In the genomic region with DNA sequence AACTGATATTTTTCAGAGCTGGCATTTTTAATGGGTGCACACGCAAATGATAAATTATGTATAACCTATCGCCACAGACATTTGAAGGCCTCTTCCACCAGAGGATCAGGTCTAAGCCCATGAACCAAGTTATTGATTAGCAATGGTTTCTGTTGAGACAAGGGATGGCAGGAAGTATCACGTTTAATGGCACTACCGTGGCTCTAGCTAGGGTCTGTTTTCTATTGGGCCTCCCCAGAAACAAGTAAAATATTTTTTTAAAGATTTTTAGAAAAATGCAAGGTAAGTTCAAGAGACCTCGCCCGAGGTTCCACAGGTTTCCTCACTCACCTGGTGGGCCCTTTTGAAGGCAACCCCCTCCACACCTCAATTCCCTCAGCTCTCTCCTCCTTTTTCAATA, we compare ENCODE assay signal across 8 cellular contexts. TPM values are rescaled to one million over a fixed set of nuclear protein-coding genes. Genes with fewer than 3 reads are reported as not detected.
A peak's percentile ranks its signal among the peaks of the same experiment; 100 is the strongest.
DNase-seq lines count a peak whose midpoint lies in the region; ATAC-seq, FAIRE-seq and TF ChIP-seq lines count a peak whose summit lies in the region.

No MANE protein-coding gene starts in this region.

- H3K9ac ChIP-seq in kidney (ENCODE audit: low read length in 2 of 2), result peak overlapping the region; percentile 63 to 67

- ATAC-seq in HG02840 (IDR thresholded peaks at IDR 0.05; ENCODE audit: low FRiP score, unreplicated experiment), result peak; percentile 14
- ATAC-seq in activated CD8-positive, alpha-beta T cell treated with anti-CD3 and anti-CD28 coated beads for 36 hours, result no peak

- H3K36me3 Mint-ChIP-seq in activated CD8-positive, alpha-beta T cell treated with anti-CD3 and anti-CD28 coated beads for 36 hours (ENCODE audit: low read depth), result peaks cover 7% of the 10 kb centered on the region

- intact Hi-C loops in activated CD8-positive, alpha-beta T cell treated with anti-CD3 and anti-CD28 coated beads for 36 hours (cut with micrococcal nuclease), result no loop called here
- intact Hi-C loops in kidney (cut with DNase I), result no loop called here
- intact Hi-C loops in thyroid gland (cut with DNase I), result loop anchor here (10.0 kb wide), 1 partner anchor 328 kb away; no protein-coding TSS in a partner anchor

- H3K27me3 Mint-ChIP-seq in activated CD8-positive, alpha-beta T cell treated with anti-CD3 and anti-CD28 coated beads for 36 hours, result no peaks in the 10 kb centered on the region

- peak; percentile 9 for DNase-seq in G401 (ENCODE audit: low spot score)
- DNase-seq in activated CD8-positive, alpha-beta T cell treated with anti-CD3 and anti-CD28 coated beads for 36 hours, result no peak
- no peak for DNase-seq in kidney
- DNase-seq in thyroid gland, result no peak
- no peak for DNase-seq in COLO829 (ENCODE audit: low spot score)
- DNase-seq in NCI-H2081 treated with DMSO at 0.1 percent for 48 hours (lab: John Stamatoyannopoulos, UW), result no peak
- no peak for DNase-seq in amygdala (lab: John Stamatoyannopoulos, UW)

- in situ Hi-C loops in G401 (cut with HindIII; ENCODE audit: low sequenced_read_pairs), result no loop called here

- CTCF ChIA-PET in activated CD8-positive, alpha-beta T cell treated with anti-CD3 and anti-CD28 coated beads for 36 hours (lab: Charles Lee), result interaction anchor here (0.7 to 2.4 kb wide), 6 partner anchors 9 to 338 kb away, joined by 3 to 9 read pairs (median 4); partner anchors contain the start of gene NFU1

- H3K27ac Mint-ChIP-seq in activated CD8-positive, alpha-beta T cell treated with anti-CD3 and anti-CD28 coated beads for 36 hours, result peak overlapping the region; percentile 79

- no peak for FAIRE-seq in kidney (lab: Jason Lieb, UNC)

- POLR2A ChIA-PET in activated CD8-positive, alpha-beta T cell treated with anti-CD3 and anti-CD28 coated beads for 36 hours (lab: Charles Lee), result interaction anchor here (0.9 to 1.1 kb wide), 3 partner anchors 11 to 190 kb away, joined by 4 to 7 read pairs (median 4); partner anchors contain the start of gene NFU1

- H3K36me3 ChIP-seq in kidney (ENCODE audit: control insufficient read depth in 1 of 2, insufficient read depth in 2 of 2, low read length in 2 of 2) (no peaks in the 10 kb centered on the region), thyroid gland (no peaks in the 10 kb centered on the region)

- H3K4me3 Mint-ChIP-seq in activated CD8-positive, alpha-beta T cell treated with anti-CD3 and anti-CD28 coated beads for 36 hours, result peak overlapping the region; percentile 89

- no peak for TF ChIP-seq CTCF in activated CD8-positive, alpha-beta T cell treated with anti-CD3 and anti-CD28 coated beads for 36 hours (IDR thresholded peaks at IDR 0.05)
- no peak for TF ChIP-seq CTCF in kidney (IDR thresholded peaks at IDR 0.05; ENCODE audit: borderline replicate concordance, extremely low read depth, insufficient read depth)
- TF ChIP-seq CTCF in thyroid gland (IDR thresholded peaks at IDR 0.05), result no peak

- H3K4me1 ChIP-seq in kidney (ENCODE audit: control insufficient read depth in 1 of 2, insufficient read depth in 1 of 2, low read depth in 1 of 2, low read length in 2 of 2), result peaks cover 7 to 9% of the 10 kb centered on the region in 2 donors
- H3K4me1 ChIP-seq in thyroid gland, result peaks cover 13 to 15% of the 10 kb centered on the region in 2 donors

- H3K27me3 ChIP-seq in thyroid gland, result no peaks in the 10 kb centered on the region

- H3K27ac ChIP-seq in kidney (ENCODE audit: low read depth in 2 of 2, low read length in 2 of 2), result peak overlapping the region; percentile 73 to 78
- peak overlapping the region; percentile 72 to 87 (median 85) for H3K27ac ChIP-seq in thyroid gland

- 11 to 15% methylated on average over 6 of the region's 6 CpGs for WGBS in thyroid gland, 2 donors

- no peaks in the 10 kb centered on the region for H3K9me3 Mint-ChIP-seq in activated CD8-positive, alpha-beta T cell treated with anti-CD3 and anti-CD28 coated beads for 36 hours

- H3K9me3 ChIP-seq in kidney (ENCODE audit: control insufficient read depth in 1 of 2, low read length in 2 of 2), result no peaks in the 10 kb centered on the region
- H3K9me3 ChIP-seq in thyroid gland, result no peaks in the 10 kb centered on the region

- H3K4me1 Mint-ChIP-seq in activated CD8-positive, alpha-beta T cell treated with anti-CD3 and anti-CD28 coated beads for 36 hours (ENCODE audit: low read depth), result peaks cover 41% of the 10 kb centered on the region

- H3K4me3 ChIP-seq in kidney (ENCODE audit: low read length in 2 of 2), result peak overlapping the region; percentile 63 to 80
- peak overlapping the region; percentile 24 to 99 (median 94) for H3K4me3 ChIP-seq in thyroid gland (replicated peaks in 1 of 3)

- no peak for TF ChIP-seq POLR2A in thyroid gland (IDR thresholded peaks at IDR 0.05)

RNA-seq across cellular contexts. Expression of gene GFPT1, which starts 0.7 kb away (rescaled TPM):
- 11.6 and 20.4 TPM in 2 replicates for total RNA-seq in G401 (2014; rRNA removed; shearing (Covaris generic))
- total RNA-seq in activated CD8-positive, alpha-beta T cell treated with anti-CD3 and anti-CD28 coated beads for 36 hours, result 10 to 100 TPM; 37.8 to 38.0 TPM
- 43.1 TPM for total RNA-seq in kidney
- polyA plus RNA-seq in kidney (ENCODE audit: insufficient read depth, low read depth, low replicate concordance), result 9.5 TPM
- 100 to 1,000 TPM in 1 of 4 donors, 10 to 100 TPM in 3; 56.7 to 125 (median 71.3) TPM for total RNA-seq in thyroid gland

RNA-seq across cellular contexts. Expression of gene NFU1, which starts 50.9 kb away (rescaled TPM):
- total RNA-seq in G401 (2014; rRNA removed; shearing (Covaris generic)), result 57.2 and 70.7 TPM in 2 replicates
- 10 to 100 TPM; 41.0 to 46.2 TPM for total RNA-seq in activated CD8-positive, alpha-beta T cell treated with anti-CD3 and anti-CD28 coated beads for 36 hours
- total RNA-seq in kidney (40.2 TPM), thyroid gland (10 to 100 TPM; 38.7 to 74.2 (median 55.2) TPM)
- polyA plus RNA-seq in kidney (ENCODE audit: insufficient read depth, low read depth, low replicate concordance), result 120 TPM
